Comparison of ENCODE assay signal across 15 cellular contexts in the genomic region with DNA sequence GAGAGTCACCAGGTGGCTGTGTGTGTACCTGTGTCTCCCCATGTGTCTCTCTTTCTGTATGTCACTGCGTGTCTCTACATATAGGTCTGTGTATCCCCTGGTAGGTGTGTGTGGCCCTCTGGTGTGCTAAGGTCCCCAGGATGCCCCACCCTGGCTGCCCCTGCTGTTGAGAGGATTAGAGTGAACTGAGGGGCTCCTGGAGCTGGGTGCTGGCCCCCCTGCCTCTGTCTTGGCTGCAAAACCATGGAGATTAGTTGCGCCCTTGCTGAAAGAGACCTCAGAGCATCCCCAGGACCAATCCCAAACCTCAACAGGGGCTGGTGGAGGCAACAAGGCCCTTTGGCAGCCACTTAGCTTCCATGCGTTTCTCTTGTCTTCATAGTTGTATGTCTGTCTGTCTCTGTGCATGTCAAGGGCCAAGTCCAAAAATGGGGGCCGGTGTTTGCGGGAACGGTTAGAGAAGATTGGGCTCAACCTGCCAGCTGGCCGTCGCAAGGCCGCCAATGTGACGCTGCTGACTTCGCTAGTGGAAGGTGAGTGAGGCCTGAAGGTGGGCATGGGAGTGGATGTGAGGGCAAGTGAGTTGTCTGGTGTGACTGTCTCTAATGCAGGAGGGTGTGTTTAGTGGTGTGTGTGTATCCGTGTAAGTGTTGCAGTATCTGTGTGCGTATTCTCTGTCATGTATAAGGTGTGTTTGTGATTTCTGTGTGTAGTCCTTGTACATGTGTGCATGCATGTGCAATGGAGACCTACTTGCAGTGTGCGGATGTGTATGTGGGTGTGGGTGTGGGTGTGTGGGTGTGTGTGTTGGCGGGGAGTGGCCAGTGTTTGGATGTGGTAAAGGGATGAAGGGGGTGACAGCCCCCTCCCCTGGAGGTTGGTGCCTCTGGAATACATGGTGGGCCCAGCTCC. TPM values are rescaled to one million over a fixed set of nuclear protein-coding genes. Genes with fewer than 3 reads are reported as not detected.
"Had no signal": no experiment of that assay in that cellular context is flagged by ENCODE, and none has a peak within 500 bp of the region (broad histone marks: within the 10 kb centered on the region; RNA-seq: fewer than 3 reads in every experiment).

No MANE protein-coding gene starts in this region.

- H3K9me3 ChIP-seq: prostate gland, sigmoid colon, SJSA1, spleen, stomach, testis had no signal

- H3K27me3 ChIP-seq: sigmoid colon, SJSA1, spleen, stomach, testis had no signal

- H3K36me3 ChIP-seq: prostate gland, sigmoid colon, SJSA1 had no signal

- H3K4me1 ChIP-seq: prostate gland, sigmoid colon, SJSA1, stomach, testis had no signal

- H3K4me3 ChIP-seq: coronary artery, prostate gland, sigmoid colon, SJSA1, spleen, stomach, testis had no signal

- DNase-seq: activated CD4-positive, alpha-beta memory T cell treated with anti-CD3 and anti-CD28 coated beads, Interleukin-2, amount 10 ng/mL, durations not matched to agents 7 days and 5 days; activated CD4-positive, CD25-positive, alpha-beta regulatory T cell treated with anti-CD3 and anti-CD28 coated beads, Interleukin-2, amount 50 U/mL, for 72 hours; activated naive CD4-positive, alpha-beta T cell treated with anti-CD3 and anti-CD28 coated beads, Interleukin-2, amount 50 U/mL, for 16 hours; activated T-cell treated with anti-CD3 and anti-CD28 coated beads for 4 hours; caudate nucleus; foreskin melanocyte; mesendoderm; sigmoid colon; stomach; testis had no signal

- H3K27ac ChIP-seq: coronary artery, prostate gland, sigmoid colon, SJSA1, spleen, stomach, testis had no signal

RNA-seq across cellular contexts. Expression of a gene that starts 16.7 kb away (rescaled TPM):
- total RNA-seq: endothelial cell of umbilical vein, SJSA1 had no signal
